In genomic region chr6:36853325-36853724, GRCh38 we compare ENCODE assay signal across 9 cellular contexts. TPM values are rescaled to one million over a fixed set of nuclear protein-coding genes. Genes with fewer than 3 reads are reported as not detected.
A peak's percentile ranks its signal among the peaks of the same experiment; 100 is the strongest.
DNase-seq lines count a peak whose midpoint lies in the region; ATAC-seq and TF ChIP-seq lines count a peak whose summit lies in the region.
"Had no signal": no experiment of that assay in that cellular context is flagged by ENCODE, and none has a peak within 500 bp of the region (broad histone marks: within the 10 kb centered on the region; RNA-seq: fewer than 3 reads in every experiment).

No MANE protein-coding gene starts in this region.

- peak overlapping the region; percentile 75 for H3K18ac ChIP-seq in IMR-90 (ENCODE audit: low read depth, low read length)

- no peak for TF ChIP-seq POLR2A in IMR-90 (IDR thresholded peaks at IDR 0.05; ENCODE audit: low read depth, low read length)
- no peak for TF ChIP-seq POLR2A in breast epithelium (IDR thresholded peaks at IDR 0.05)

- peaks cover 2% of the 10 kb centered on the region; the same call in 1 of the 2 replicates for H4K20me1 ChIP-seq in IMR-90 (ENCODE audit: insufficient read depth, low read length)

- H3K9ac ChIP-seq in IMR-90 (ENCODE audit: low read depth, low read length) (no peak overlapping the region), liver (ENCODE audit: low read depth in 1 of 2, low read length in 2 of 2) (no peak overlapping the region)

- H4K8ac ChIP-seq in IMR-90 (ENCODE audit: low read depth in 2 of 2, low read length in 2 of 2): peak overlapping the region; percentile 21 to 75

- peak overlapping the region; percentile 91 for H3K4ac ChIP-seq in IMR-90 (ENCODE audit: low read depth, low read length)

- TF ChIP-seq CTCF in IMR-90 (conservative IDR thresholded peaks at IDR 0.05; ENCODE audit: low read depth, low read length) (no peak), breast epithelium (IDR thresholded peaks at IDR 0.05) (no peak), liver (IDR thresholded peaks at IDR 0.05; ENCODE audit: low read depth, low read length, missing input control) (no peak)

- H3K27me3 ChIP-seq in IMR-90 (ENCODE audit: control insufficient read depth, insufficient read depth, low read length) (no peaks in the 10 kb centered on the region), breast epithelium (no peaks in the 10 kb centered on the region), liver (ENCODE audit: control insufficient read depth in 4 of 4, insufficient read depth in 4 of 4, low read length in 3 of 4) (no peaks in the 10 kb centered on the region)
- H3K27me3 ChIP-seq: Peyer's patch had no signal

- peak overlapping the region; percentile 52 for H2AFZ ChIP-seq in IMR-90 (replicated peaks; ENCODE audit: low read length, poor library complexity)

- in situ Hi-C loops in IMR-90 (cut with MboI; ENCODE audit: low sequenced_read_pairs): no loop called here

- peak overlapping the region; percentile 42 for H3K56ac ChIP-seq in IMR-90 (ENCODE audit: extremely low read depth, insufficient read depth, low read length)

- H2AK9ac ChIP-seq in IMR-90 (replicated peaks; ENCODE audit: low read depth, low read length, poor library complexity): peak overlapping the region; percentile 94

- peaks cover 3% of the 10 kb centered on the region for H3K9me3 ChIP-seq in IMR-90 (ENCODE audit: control insufficient read depth, insufficient read depth, low read length)
- H3K9me3 ChIP-seq in breast epithelium: no peaks in the 10 kb centered on the region
- H3K9me3 ChIP-seq in liver (ENCODE audit: control insufficient read depth in 4 of 4, low read length in 3 of 4): no peaks in the 10 kb centered on the region

- peak overlapping the region; percentile 63; the same call in 1 of the 2 replicates for H3K23ac ChIP-seq in IMR-90 (ENCODE audit: low read depth, low read length)

- peak overlapping the region; percentile 74 for H4K91ac ChIP-seq in IMR-90 (ENCODE audit: insufficient read depth, low read depth, low read length)

- H3K4me1 ChIP-seq in IMR-90 (ENCODE audit: control insufficient read depth, insufficient read depth, low read length) (peaks cover 9% of the 10 kb centered on the region), breast epithelium (peaks cover 0 to 6% of the 10 kb centered on the region in 2 donors), liver (ENCODE audit: control insufficient read depth in 4 of 4, insufficient read depth in 4 of 4, low read length in 3 of 4) (peaks cover 0 to 15% (median 8%) of the 10 kb centered on the region in 4 donors)

- peak; percentile 63 for ATAC-seq in IMR-90 (ENCODE audit: low read depth)
- no peak for ATAC-seq in HG02981 (IDR thresholded peaks at IDR 0.05; ENCODE audit: unreplicated experiment)
- no peak for ATAC-seq in GM19463 (IDR thresholded peaks at IDR 0.05; ENCODE audit: unreplicated experiment)
- ATAC-seq in GM21529 (IDR thresholded peaks at IDR 0.05; ENCODE audit: unreplicated experiment): no peak

- H2BK5ac ChIP-seq in IMR-90 (ENCODE audit: low read depth, low read length, poor library complexity, severe bottlenecking): peak overlapping the region; percentile 81

- peaks cover 14 to 48% of the 10 kb centered on the region in 2 experiments for H3K79me1 ChIP-seq in IMR-90 (ENCODE audit: low read depth in 1 of 2, low read length in 2 of 2)

- H2BK20ac ChIP-seq in IMR-90 (ENCODE audit: low read depth, low read length): peak overlapping the region; percentile 91

- no CpG with 5 or more reads among the region's 5 CpGs for WGBS in IMR-90 (ENCODE audit: extremely low coverage in 2 of 2, insufficient read length in 1 of 2), 2 experiments
- WGBS in liver: 84% methylated on average over 5 of the region's 5 CpGs

- POLR2A ChIA-PET in IMR-90 (lab: Charles Lee; ENCODE audit: unreplicated experiment): interaction anchor here (0.6 kb wide), 1 partner anchor 327 kb away, joined by 6 read pairs; no protein-coding TSS in a partner anchor

- no peak overlapping the region for H3K4me2 ChIP-seq in IMR-90 (ENCODE audit: low read depth, low read length)

- H2BK120ac ChIP-seq in IMR-90 (ENCODE audit: low read depth, low read length): peak overlapping the region; percentile 86

- H3K27ac ChIP-seq in IMR-90 (ENCODE audit: insufficient read depth, low read length) (peak overlapping the region; percentile 53), breast epithelium (peak overlapping the region; percentile 75 to 81), liver (ENCODE audit: low read depth in 1 of 2, low read length in 2 of 2) (peak overlapping the region in 1 of 2 donors; percentile 29)

- peak overlapping the region; percentile 91 for H3K14ac ChIP-seq in IMR-90 (replicated peaks; ENCODE audit: low read depth, low read length)

- peak overlapping the region; percentile 97 for H2AK5ac ChIP-seq in IMR-90 (ENCODE audit: low read depth, low read length)

- CTCF ChIA-PET in IMR-90 (lab: Yijun Ruan, JAX): interaction anchor here (1.8 to 2.0 kb wide), 3 partner anchors 13 to 80 kb away, joined by 4 to 5 read pairs (median 4); partner anchors contain the start of gene PPIL1

- DNase-seq in A172 (ENCODE audit: low spot score): peak; percentile 90
- DNase-seq in IMR-90: peak; percentile 90
- peak in 1 of 2 donors; percentile 78 for DNase-seq in breast epithelium (ENCODE audit: low spot score in 2 of 2)
- no peak for DNase-seq in NAMALWA (ENCODE audit: low spot score)
- DNase-seq: Peyer's patch had no signal

- no TSS peak for BruUV-seq in IMR-90 (replicated peaks; lab: Mats Ljungman, UMichigan)

- peak overlapping the region; percentile 92 for H2BK15ac ChIP-seq in IMR-90 (ENCODE audit: low read depth, low read length)

- H3K9me1 ChIP-seq in IMR-90 (ENCODE audit: insufficient read depth, low read length): peaks cover 25% of the 10 kb centered on the region

- TF ChIP-seq RAD21 in IMR-90 (IDR thresholded peaks at IDR 0.05; ENCODE audit: low read length) (no peak), liver (IDR thresholded peaks at IDR 0.05) (no peak)

- dilution Hi-C loops in IMR-90 (cut with HindIII; ENCODE audit: low sequenced_read_pairs, unreplicated experiment): no loop called here

- no peak overlapping the region for H3K4me3 ChIP-seq in IMR-90 (ENCODE audit: insufficient read depth, low read depth, low read length)
- H3K4me3 ChIP-seq in breast epithelium: no peak overlapping the region
- no peak overlapping the region for H3K4me3 ChIP-seq in liver (ENCODE audit: low read depth in 1 of 3, low read length in 3 of 3)
- H3K4me3 ChIP-seq: Peyer's patch had no signal

- H3K36me3 ChIP-seq in IMR-90 (ENCODE audit: control insufficient read depth, insufficient read depth, low read length): peaks cover 7% of the 10 kb centered on the region
- H3K36me3 ChIP-seq in breast epithelium: no peaks in the 10 kb centered on the region
- peaks cover 2 to 8% (median 7%) of the 10 kb centered on the region in 4 donors for H3K36me3 ChIP-seq in liver (ENCODE audit: control insufficient read depth in 4 of 4, insufficient read depth in 3 of 4, low read depth in 1 of 4, low read length in 3 of 4)
- H3K36me3 ChIP-seq: Peyer's patch had no signal

- intact Hi-C loops in IMR-90 (cut with micrococcal nuclease) (loop anchor here (2.0 kb wide), 1 partner anchor 87 kb away; no protein-coding TSS in a partner anchor), breast epithelium (cut with DNase I; ENCODE audit: low total_unique reads) (no loop called here)

- H4K5ac ChIP-seq in IMR-90 (ENCODE audit: low read depth, low read length): peak overlapping the region; percentile 70

TF ChIP-seq in IMR-90, 13 proteins besides CTCF, POLR2A, EP300 and RAD21 (continues in another document):
- TF ChIP-seq RCOR1 (IDR thresholded peaks at IDR 0.05; ENCODE audit: insufficient replicate concordance, low read length): no peak
- TF ChIP-seq, protein P1, sequence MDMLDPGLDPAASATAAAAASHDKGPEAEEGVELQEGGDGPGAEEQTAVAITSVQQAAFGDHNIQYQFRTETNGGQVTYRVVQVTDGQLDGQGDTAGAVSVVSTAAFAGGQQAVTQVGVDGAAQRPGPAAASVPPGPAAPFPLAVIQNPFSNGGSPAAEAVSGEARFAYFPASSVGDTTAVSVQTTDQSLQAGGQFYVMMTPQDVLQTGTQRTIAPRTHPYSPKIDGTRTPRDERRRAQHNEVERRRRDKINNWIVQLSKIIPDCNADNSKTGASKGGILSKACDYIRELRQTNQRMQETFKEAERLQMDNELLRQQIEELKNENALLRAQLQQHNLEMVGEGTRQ (IDR thresholded peaks at IDR 0.05; ENCODE audit: low read depth, low read length): peak; percentile 92

TF ChIP-seq in liver, 16 proteins besides CTCF, POLR2A, EP300 and RAD21:
- TF ChIP-seq MAX (IDR thresholded peaks at IDR 0.05) (no peak), EGR1 (IDR thresholded peaks at IDR 0.05; ENCODE audit: low read depth in 2 of 2) (no peak), GABPA (IDR thresholded peaks at IDR 0.05 in 1 of 2, conservative IDR thresholded peaks at IDR 0.05 in 1 of 2) (peak; percentile 34 to 73)

RNA-seq across cellular contexts. Expression of gene CPNE5, which starts 14.1 kb away (rescaled TPM):
- 0.24 TPM in 1 of 2 replicates, not detected in the other for total RNA-seq in A172 (2014; rRNA removed; shearing (Covaris generic))
- total RNA-seq in IMR-90 (2012; rRNA removed): not detected in 2 replicates
- polyA plus RNA-seq in IMR-90 (2012; rRNA removed): 0.07 and 0.10 TPM in 2 replicates
- polyA plus RNA-seq in IMR-90 (2012; cell fraction: cytosol; rRNA removed): 0.03 and 0.05 TPM in 2 replicates
- polyA plus RNA-seq in IMR-90 (2012; cell fraction: nucleus; rRNA removed; ENCODE audit: low replicate concordance): 0.10 and 0.36 TPM in 2 replicates
- total RNA-seq in breast epithelium: 1 to 10 TPM in 2 of 3 donors, under 1 TPM in 1; 0.96 to 5.2 (median 3.7) TPM
- total RNA-seq in liver: under 1 TPM; 0.42 to 0.47 TPM
- polyA plus RNA-seq in liver: 1 to 10 TPM in 1 of 2 donors, under 1 TPM in 1; 0.24 to 1.1 TPM

RNA-seq across cellular contexts. Expression of gene PPIL1, which starts 21.3 kb away (rescaled TPM):
- 64.3 and 71.7 TPM in 2 replicates for total RNA-seq in A172 (2014; rRNA removed; shearing (Covaris generic))
- total RNA-seq in IMR-90 (2012; rRNA removed): 50.5 and 58.4 TPM in 2 replicates
- 25.9 and 28.4 TPM in 2 replicates for polyA plus RNA-seq in IMR-90 (2012; rRNA removed)
- polyA plus RNA-seq in IMR-90 (2012; cell fraction: cytosol; rRNA removed): 14.4 and 17.5 TPM in 2 replicates
- polyA plus RNA-seq in IMR-90 (2012; cell fraction: nucleus; rRNA removed; ENCODE audit: low replicate concordance): 2.7 and 7.9 TPM in 2 replicates
- 10 to 100 TPM in 2 of 3 donors, 1 to 10 TPM in 1; 4.5 to 24.7 (median 19.7) TPM for total RNA-seq in breast epithelium
- 10 to 100 TPM; 19.8 to 20.8 TPM for total RNA-seq in liver
- polyA plus RNA-seq in liver: 10 to 100 TPM; 15.8 to 23.9 TPM

RNA-seq across cellular contexts. Expression of gene C6orf89, which starts 32.4 kb away (rescaled TPM):
- total RNA-seq in A172 (2014; rRNA removed; shearing (Covaris generic)): 36.8 TPM in 2 replicates
- total RNA-seq in IMR-90 (2012; rRNA removed) (39.2 and 52.3 TPM in 2 replicates), breast epithelium (10 to 100 TPM; 32.8 to 58.7 (median 45.4) TPM), liver (10 to 100 TPM; 23.7 to 27.2 TPM)
- polyA plus RNA-seq in IMR-90 (2012; rRNA removed) (26.8 and 30.8 TPM in 2 replicates), liver (10 to 100 TPM; 14.0 to 18.4 TPM)
- 11.4 and 11.6 TPM in 2 replicates for polyA plus RNA-seq in IMR-90 (2012; cell fraction: cytosol; rRNA removed)
- 11.0 and 26.3 TPM in 2 replicates for polyA plus RNA-seq in IMR-90 (2012; cell fraction: nucleus; rRNA removed; ENCODE audit: low replicate concordance)
